Comparison of ENCODE assay signal across 1 cellular context in the genomic region with DNA sequence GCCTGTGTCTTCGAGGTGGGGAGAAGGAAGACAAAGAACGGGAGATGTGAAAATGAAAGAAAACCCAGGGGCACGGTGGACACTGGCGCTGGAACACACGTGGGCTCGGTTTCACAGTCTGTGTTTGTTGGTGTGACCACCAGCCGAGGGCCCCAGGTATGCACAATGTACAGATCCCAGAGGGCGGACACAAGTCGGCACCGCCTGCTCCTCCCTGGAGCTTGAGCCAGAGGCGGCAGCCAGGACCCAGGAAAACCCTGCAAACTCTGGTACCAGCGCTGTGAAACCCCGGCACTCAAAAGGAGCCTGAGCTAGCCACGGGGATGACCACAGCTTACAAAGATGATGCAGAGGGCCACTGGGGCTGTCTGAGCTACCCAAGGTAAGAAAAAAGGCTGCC.
TF ChIP-seq lines count a peak whose summit lies in the region.

No MANE protein-coding gene starts in this region.

TF ChIP-seq in H1, 55 proteins besides CTCF, POLR2A, EP300 and RAD21:
- TF ChIP-seq, protein P1, sequence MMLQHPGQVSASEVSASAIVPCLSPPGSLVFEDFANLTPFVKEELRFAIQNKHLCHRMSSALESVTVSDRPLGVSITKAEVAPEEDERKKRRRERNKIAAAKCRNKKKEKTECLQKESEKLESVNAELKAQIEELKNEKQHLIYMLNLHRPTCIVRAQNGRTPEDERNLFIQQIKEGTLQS (IDR thresholded peaks at IDR 0.05; ENCODE audit: insufficient read depth, low read depth, low read length): no peak
- TF ChIP-seq, protein P2, sequence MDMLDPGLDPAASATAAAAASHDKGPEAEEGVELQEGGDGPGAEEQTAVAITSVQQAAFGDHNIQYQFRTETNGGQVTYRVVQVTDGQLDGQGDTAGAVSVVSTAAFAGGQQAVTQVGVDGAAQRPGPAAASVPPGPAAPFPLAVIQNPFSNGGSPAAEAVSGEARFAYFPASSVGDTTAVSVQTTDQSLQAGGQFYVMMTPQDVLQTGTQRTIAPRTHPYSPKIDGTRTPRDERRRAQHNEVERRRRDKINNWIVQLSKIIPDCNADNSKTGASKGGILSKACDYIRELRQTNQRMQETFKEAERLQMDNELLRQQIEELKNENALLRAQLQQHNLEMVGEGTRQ (IDR thresholded peaks at IDR 0.05; ENCODE audit: low read length): no peak
- no peak for TF ChIP-seq KDM4A (IDR thresholded peaks at IDR 0.05; ENCODE audit: low read depth, low read length, severe bottlenecking)
- no peak for TF ChIP-seq CHD1 (IDR thresholded peaks at IDR 0.05; ENCODE audit: low read depth, low read length)
- no peak for TF ChIP-seq POU5F1 (IDR thresholded peaks at IDR 0.05; ENCODE audit: low read depth, low read length)
- TF ChIP-seq, protein P3, sequence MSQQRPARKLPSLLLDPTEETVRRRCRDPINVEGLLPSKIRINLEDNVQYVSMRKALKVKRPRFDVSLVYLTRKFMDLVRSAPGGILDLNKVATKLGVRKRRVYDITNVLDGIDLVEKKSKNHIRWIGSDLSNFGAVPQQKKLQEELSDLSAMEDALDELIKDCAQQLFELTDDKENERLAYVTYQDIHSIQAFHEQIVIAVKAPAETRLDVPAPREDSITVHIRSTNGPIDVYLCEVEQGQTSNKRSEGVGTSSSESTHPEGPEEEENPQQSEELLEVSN (IDR thresholded peaks at IDR 0.05): no peak
- no peak for TF ChIP-seq BCL11A (IDR thresholded peaks at IDR 0.05; ENCODE audit: low read depth in 2 of 2, low read length in 2 of 2)
- no peak for TF ChIP-seq FOSL1 (IDR thresholded peaks at IDR 0.05; ENCODE audit: insufficient read depth, low read depth, low read length)
TF ChIP-seq in H1: peak in this region for 0.
